ENCODE assay signal across 2 cellular contexts in genomic region chr10:118701529-118702323, GRCh38.
A peak's percentile ranks its signal among the peaks of the same experiment; 100 is the strongest.
TF ChIP-seq lines count a peak whose summit lies in the region.

No MANE protein-coding gene starts in this region.

TF ChIP-seq in GM12878, 131 proteins besides CTCF, POLR2A, EP300 and RAD21:
- no peak for TF ChIP-seq JUNB (IDR thresholded peaks at IDR 0.05)
- peak; percentile 35 for TF ChIP-seq MEF2B (IDR thresholded peaks at IDR 0.05; ENCODE audit: partially characterized antibody, poor library complexity, severe bottlenecking)

TF ChIP-seq in HEK293T, 16 proteins besides CTCF, POLR2A, EP300 and RAD21:
- no peak for TF ChIP-seq ELF4 (IDR thresholded peaks at IDR 0.05)
- TF ChIP-seq SUZ12 (IDR thresholded peaks at IDR 0.05), result no peak
- no peak for TF ChIP-seq NFRKB (IDR thresholded peaks at IDR 0.05)
- no peak for TF ChIP-seq BHLHE40 (IDR thresholded peaks at IDR 0.05; ENCODE audit: borderline replicate concordance)
- no peak for TF ChIP-seq ZNF384 (IDR thresholded peaks at IDR 0.05)
- TF ChIP-seq L3MBTL2 (conservative IDR thresholded peaks at IDR 0.05), result no peak
- no peak for TF ChIP-seq CTBP1 (IDR thresholded peaks at IDR 0.05; ENCODE audit: borderline replicate concordance)
- TF ChIP-seq FOXA1 (IDR thresholded peaks at IDR 0.05), result no peak
- no peak for TF ChIP-seq FOXM1 (IDR thresholded peaks at IDR 0.05; ENCODE audit: borderline replicate concordance)
- TF ChIP-seq HDGF (IDR thresholded peaks at IDR 0.05; ENCODE audit: borderline replicate concordance), result no peak
- no peak for TF ChIP-seq FOXK2 (IDR thresholded peaks at IDR 0.05)
- TF ChIP-seq PKNOX1 (IDR thresholded peaks at IDR 0.05), result no peak
- TF ChIP-seq SP1 (IDR thresholded peaks at IDR 0.05), result no peak
- TF ChIP-seq TARDBP (IDR thresholded peaks at IDR 0.05), result no peak
TF ChIP-seq in HEK293T: peak in this region for 0.
